ENCODE assay signal across 25 cellular contexts in genomic region chr3:134457331-134458125, GRCh38.
"Had no signal": no experiment of that assay in that cellular context is flagged by ENCODE, and none has a peak within 500 bp of the region (broad histone marks: within the 10 kb centered on the region; RNA-seq: fewer than 3 reads in every experiment).

No MANE protein-coding gene starts in this region.

- ATAC-seq: activated CD4-positive, alpha-beta T cell treated with anti-CD3 and anti-CD28 coated beads for 36 hours; activated CD8-positive, alpha-beta T cell treated with anti-CD3 and anti-CD28 coated beads for 36 hours; activated T-cell treated with anti-CD3 and anti-CD28 coated beads, Interleukin-2, amount 50 U/mL, for 72 hours; mucosa of descending colon; naive thymus-derived CD4-positive, alpha-beta T cell; T-helper 17 cell had no signal

- DNase-seq: activated CD4-positive, alpha-beta T cell treated with anti-CD3 and anti-CD28 coated beads for 36 hours; activated CD8-positive, alpha-beta T cell treated with anti-CD3 and anti-CD28 coated beads for 36 hours; activated gamma-delta T cell; activated T-cell treated with anti-CD3 and anti-CD28 coated beads, Interleukin-2, amount 50 U/mL, for 72 hours; amniotic stem cell; body of pancreas; effector CD4-positive, alpha-beta T cell; esophagus squamous epithelium; foreskin fibroblast; glutamatergic neuron; mucosa of descending colon; naive thymus-derived CD4-positive, alpha-beta T cell; pancreas; sigmoid colon; spleen; stimulated activated CD4-positive, alpha-beta T cell treated with anti-CD3 and anti-CD28 coated beads, Interleukin-1b, Interleukin-23, amount 100 ng/mL, for 48 hours; stomach; T-helper 17 cell; WERI-Rb-1 had no signal

- H3K4me1 ChIP-seq: body of pancreas, pancreas had no signal

- H3K27ac ChIP-seq: body of pancreas, coronary artery, esophagus squamous epithelium, pancreas, spleen, stomach, WERI-Rb-1 had no signal

- H3K36me3 Mint-ChIP-seq: activated naive CD8-positive, alpha-beta T cell; naive thymus-derived CD4-positive, alpha-beta T cell had no signal

- H3K27me3 ChIP-seq: body of pancreas, esophagus squamous epithelium, pancreas, sigmoid colon, stomach had no signal

- H3K36me3 ChIP-seq: esophagus squamous epithelium, pancreas, sigmoid colon, spleen, stomach, WERI-Rb-1 had no signal

- H3K9me3 ChIP-seq: body of pancreas, esophagus squamous epithelium, mucosa of descending colon, pancreas, sigmoid colon, spleen, stomach had no signal

- FAIRE-seq: endothelial cell of umbilical vein, pancreas, urothelium cell line had no signal

- H3K4me3 ChIP-seq: body of pancreas, coronary artery, esophagus squamous epithelium, lung, mucosa of descending colon, pancreas, sigmoid colon, spleen, stomach had no signal

- H3K4me1 Mint-ChIP-seq: activated CD4-positive, alpha-beta T cell treated with anti-CD3 and anti-CD28 coated beads for 36 hours; central memory CD8-positive, alpha-beta T cell; naive thymus-derived CD4-positive, alpha-beta T cell; T-helper 17 cell had no signal

- H3K9me3 Mint-ChIP-seq: activated CD8-positive, alpha-beta T cell treated with anti-CD3 and anti-CD28 coated beads for 36 hours; activated T-cell treated with anti-CD3 and anti-CD28 coated beads, Interleukin-2, amount 50 U/mL, for 72 hours; central memory CD8-positive, alpha-beta T cell; naive thymus-derived CD4-positive, alpha-beta T cell had no signal

- H3K4me3 Mint-ChIP-seq: activated CD4-positive, alpha-beta T cell treated with anti-CD3 and anti-CD28 coated beads for 36 hours; activated CD8-positive, alpha-beta T cell treated with anti-CD3 and anti-CD28 coated beads for 36 hours; activated naive CD8-positive, alpha-beta T cell; activated T-cell treated with anti-CD3 and anti-CD28 coated beads, Interleukin-2, amount 50 U/mL, for 72 hours; central memory CD8-positive, alpha-beta T cell; naive thymus-derived CD4-positive, alpha-beta T cell; T-helper 17 cell had no signal

- H3K27ac Mint-ChIP-seq: activated CD4-positive, alpha-beta T cell treated with anti-CD3 and anti-CD28 coated beads for 36 hours; activated CD8-positive, alpha-beta T cell treated with anti-CD3 and anti-CD28 coated beads for 36 hours; activated naive CD8-positive, alpha-beta T cell; activated T-cell treated with anti-CD3 and anti-CD28 coated beads, Interleukin-2, amount 50 U/mL, for 72 hours; naive thymus-derived CD4-positive, alpha-beta T cell; T-helper 17 cell had no signal
